In the genomic region with DNA sequence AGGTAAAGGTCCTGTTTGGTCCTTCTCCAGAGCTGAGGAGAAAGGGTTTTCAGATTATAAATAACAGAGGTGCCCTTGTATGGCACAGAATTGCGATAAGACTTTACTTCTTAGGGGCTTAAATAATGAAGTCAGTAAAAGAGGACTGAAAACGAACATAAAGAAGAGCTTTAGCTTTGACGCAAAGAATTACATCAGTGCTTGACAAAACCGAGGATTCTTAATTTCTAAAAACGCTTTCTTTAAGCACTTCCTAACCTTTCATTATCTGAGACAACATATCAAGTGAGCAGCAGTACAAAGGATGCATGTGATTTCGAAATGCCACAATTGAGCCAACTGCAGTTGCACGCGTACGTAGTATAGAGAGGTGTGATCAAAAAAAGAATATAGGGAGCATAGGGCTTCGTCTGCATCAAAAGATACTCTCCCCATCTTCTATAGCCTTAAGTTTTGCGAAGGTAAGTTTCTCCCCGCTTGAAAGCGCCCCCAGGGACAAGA, we compare ENCODE assay signal across 8 cellular contexts. TPM values are rescaled to one million over a fixed set of nuclear protein-coding genes. Genes with fewer than 3 reads are reported as not detected.
DNase-seq lines count a peak whose midpoint lies in the region; ATAC-seq lines count a peak whose summit lies in the region.

No MANE protein-coding gene starts in this region.

- ATAC-seq in activated T-cell treated with anti-CD3 and anti-CD28 coated beads, Interleukin-2, amount 50 U/mL, for 72 hours (replicated peaks in 1 of 2) = peak; percentile 1
- no peak for ATAC-seq in activated CD8-positive, alpha-beta T cell treated with anti-CD3 and anti-CD28 coated beads, Interleukin-2, amount 10 ng/mL, durations not matched to agents 7 days and 5 days
- no peak for ATAC-seq in GM19452 (IDR thresholded peaks at IDR 0.05; ENCODE audit: unreplicated experiment)
- ATAC-seq in GM18520 (IDR thresholded peaks at IDR 0.05; ENCODE audit: unreplicated experiment) = no peak

- H3K36me3 Mint-ChIP-seq in activated T-cell treated with anti-CD3 and anti-CD28 coated beads, Interleukin-2, amount 50 U/mL, for 72 hours (ENCODE audit: insufficient read depth in 2 of 2) = peaks cover 4 to 10% of the 10 kb centered on the region in 2 donors
- peaks cover 25% of the 10 kb centered on the region for H3K36me3 Mint-ChIP-seq in activated CD8-positive, alpha-beta T cell treated with anti-CD3 and anti-CD28 coated beads, Interleukin-2, amount 10 ng/mL, durations not matched to agents 7 days and 5 days (ENCODE audit: low read depth)

- H3K9ac ChIP-seq in iPS-20b (ENCODE audit: low read depth, low read length) (peak overlapping the region; percentile 98), subcutaneous abdominal adipose tissue (ENCODE audit: low read length in 5 of 5) (peak overlapping the region in 2 of 5 donors; percentile 1 to 52)

- H3K27me3 ChIP-seq in iPS-20b (ENCODE audit: insufficient read depth, low read length) (peaks cover 18% of the 10 kb centered on the region), subcutaneous abdominal adipose tissue (ENCODE audit: control insufficient read depth in 5 of 5, insufficient read depth in 4 of 5, low read length in 5 of 5) (no peaks in the 10 kb centered on the region)

- peak overlapping the region; percentile 88 to 99 for H3K4me3 Mint-ChIP-seq in activated T-cell treated with anti-CD3 and anti-CD28 coated beads, Interleukin-2, amount 50 U/mL, for 72 hours
- H3K4me3 Mint-ChIP-seq in activated CD8-positive, alpha-beta T cell treated with anti-CD3 and anti-CD28 coated beads, Interleukin-2, amount 10 ng/mL, durations not matched to agents 7 days and 5 days = peak overlapping the region; percentile 91

- H3K4me1 ChIP-seq in iPS-20b (ENCODE audit: insufficient read depth, low read length) = peaks cover 20% of the 10 kb centered on the region; the same call in 1 of the 2 replicates
- peaks cover 3 to 30% (median 22%) of the 10 kb centered on the region in 5 donors for H3K4me1 ChIP-seq in subcutaneous abdominal adipose tissue (ENCODE audit: control insufficient read depth in 5 of 5, insufficient read depth in 5 of 5, low read length in 5 of 5)

- POLR2A ChIA-PET in activated CD8-positive, alpha-beta T cell treated with anti-CD3 and anti-CD28 coated beads, Interleukin-2, amount 10 ng/mL, durations not matched to agents 7 days and 5 days (lab: Charles Lee) = interaction anchor here (1.0 kb wide), 1 partner anchor 65 kb away, joined by 3 read pairs; no protein-coding TSS in a partner anchor

- H3K9me3 ChIP-seq in iPS-20b (ENCODE audit: insufficient read depth, low read depth, low read length) = 0 out of 2 replicates have a peak, but pooled peaks cover 4% of the 10 kb centered on the region
- peaks cover 0 to 6% (median 0%) of the 10 kb centered on the region in 5 donors for H3K9me3 ChIP-seq in subcutaneous abdominal adipose tissue (ENCODE audit: control insufficient read depth in 5 of 5, low read length in 5 of 5)

- DNase-seq in activated T-cell treated with anti-CD3 and anti-CD28 coated beads, Interleukin-2, amount 50 U/mL, for 72 hours = no peak
- DNase-seq in activated T-cell treated with anti-CD3 and anti-CD28 coated beads for 4 hours (no peak), epidermal melanocyte (ENCODE audit: insufficient read length, low spot score) (no peak)
- no peak for DNase-seq in activated CD8-positive, alpha-beta T cell treated with anti-CD3 and anti-CD28 coated beads, Interleukin-2, amount 10 ng/mL, durations not matched to agents 7 days and 5 days

- H3K36me3 ChIP-seq in iPS-20b (ENCODE audit: insufficient read depth, low read depth, low read length) (peaks cover 13% of the 10 kb centered on the region), subcutaneous abdominal adipose tissue (ENCODE audit: control insufficient read depth in 5 of 5, insufficient read depth in 5 of 5, low read length in 5 of 5) (peaks cover 0 to 2% (median 1%) of the 10 kb centered on the region in 5 donors)

- peak overlapping the region; percentile 99 for H3K4me3 ChIP-seq in iPS-20b (ENCODE audit: low read length)
- peak overlapping the region; percentile 61 to 91 (median 85) for H3K4me3 ChIP-seq in subcutaneous abdominal adipose tissue (ENCODE audit: low read depth in 1 of 5, low read length in 5 of 5)

- H3K27me3 Mint-ChIP-seq in activated T-cell treated with anti-CD3 and anti-CD28 coated beads, Interleukin-2, amount 50 U/mL, for 72 hours (ENCODE audit: low read depth) = no peaks in the 10 kb centered on the region
- H3K27me3 Mint-ChIP-seq in activated CD8-positive, alpha-beta T cell treated with anti-CD3 and anti-CD28 coated beads, Interleukin-2, amount 10 ng/mL, durations not matched to agents 7 days and 5 days (ENCODE audit: low read depth) = peaks cover 2% of the 10 kb centered on the region

- H3K9me3 Mint-ChIP-seq in activated T-cell treated with anti-CD3 and anti-CD28 coated beads, Interleukin-2, amount 50 U/mL, for 72 hours = no peaks in the 10 kb centered on the region
- peaks cover 5% of the 10 kb centered on the region for H3K9me3 Mint-ChIP-seq in activated CD8-positive, alpha-beta T cell treated with anti-CD3 and anti-CD28 coated beads, Interleukin-2, amount 10 ng/mL, durations not matched to agents 7 days and 5 days (ENCODE audit: insufficient read depth)

- H3K27ac ChIP-seq in iPS-20b (ENCODE audit: low read length) (peak overlapping the region; percentile 97), subcutaneous abdominal adipose tissue (ENCODE audit: low read depth, low read length) (no peak overlapping the region)

- H3K27ac Mint-ChIP-seq in activated T-cell treated with anti-CD3 and anti-CD28 coated beads, Interleukin-2, amount 50 U/mL, for 72 hours = peak overlapping the region; percentile 7
- peak overlapping the region; percentile 98 for H3K27ac Mint-ChIP-seq in activated CD8-positive, alpha-beta T cell treated with anti-CD3 and anti-CD28 coated beads, Interleukin-2, amount 10 ng/mL, durations not matched to agents 7 days and 5 days

- CTCF ChIA-PET in activated CD8-positive, alpha-beta T cell treated with anti-CD3 and anti-CD28 coated beads, Interleukin-2, amount 10 ng/mL, durations not matched to agents 7 days and 5 days (lab: Charles Lee) = interaction anchor here (1.0 to 1.3 kb wide), 2 partner anchors 27 to 219 kb away, joined by 4 to 5 read pairs; no protein-coding TSS in a partner anchor

- H3K4me1 Mint-ChIP-seq in activated T-cell treated with anti-CD3 and anti-CD28 coated beads, Interleukin-2, amount 50 U/mL, for 72 hours (ENCODE audit: low read depth) = peaks cover 28% of the 10 kb centered on the region
- peaks cover 33% of the 10 kb centered on the region for H3K4me1 Mint-ChIP-seq in activated CD8-positive, alpha-beta T cell treated with anti-CD3 and anti-CD28 coated beads, Interleukin-2, amount 10 ng/mL, durations not matched to agents 7 days and 5 days (ENCODE audit: low read depth)

RNA-seq across cellular contexts. Expression of gene PTP4A1, which starts 0.8 kb away (rescaled TPM):
- total RNA-seq in activated T-cell treated with anti-CD3 and anti-CD28 coated beads, Interleukin-2, amount 50 U/mL, for 72 hours = 10 to 100 TPM; 67.6 to 88.7 TPM
- total RNA-seq in activated CD8-positive, alpha-beta T cell treated with anti-CD3 and anti-CD28 coated beads, Interleukin-2, amount 10 ng/mL, durations not matched to agents 7 days and 5 days = 10 to 100 TPM; 86.6 to 87.0 TPM

Comparison
In these comparisons a context has a peak if more than half of its experiments do, and no peak if none do; other contexts are left out.
1. ATAC-seq: peak in activated T-cell treated with anti-CD3 and anti-CD28 coated beads, Interleukin-2, amount 50 U/mL, for 72 hours (2 of 2); none in activated CD8-positive, alpha-beta T cell treated with anti-CD3 and anti-CD28 coated beads, Interleukin-2, amount 10 ng/mL, durations not matched to agents 7 days and 5 days (single experiment), GM19452 (single experiment) and GM18520 (single experiment).